Comparison of ENCODE assay signal across 1 cellular context in the genomic region with DNA sequence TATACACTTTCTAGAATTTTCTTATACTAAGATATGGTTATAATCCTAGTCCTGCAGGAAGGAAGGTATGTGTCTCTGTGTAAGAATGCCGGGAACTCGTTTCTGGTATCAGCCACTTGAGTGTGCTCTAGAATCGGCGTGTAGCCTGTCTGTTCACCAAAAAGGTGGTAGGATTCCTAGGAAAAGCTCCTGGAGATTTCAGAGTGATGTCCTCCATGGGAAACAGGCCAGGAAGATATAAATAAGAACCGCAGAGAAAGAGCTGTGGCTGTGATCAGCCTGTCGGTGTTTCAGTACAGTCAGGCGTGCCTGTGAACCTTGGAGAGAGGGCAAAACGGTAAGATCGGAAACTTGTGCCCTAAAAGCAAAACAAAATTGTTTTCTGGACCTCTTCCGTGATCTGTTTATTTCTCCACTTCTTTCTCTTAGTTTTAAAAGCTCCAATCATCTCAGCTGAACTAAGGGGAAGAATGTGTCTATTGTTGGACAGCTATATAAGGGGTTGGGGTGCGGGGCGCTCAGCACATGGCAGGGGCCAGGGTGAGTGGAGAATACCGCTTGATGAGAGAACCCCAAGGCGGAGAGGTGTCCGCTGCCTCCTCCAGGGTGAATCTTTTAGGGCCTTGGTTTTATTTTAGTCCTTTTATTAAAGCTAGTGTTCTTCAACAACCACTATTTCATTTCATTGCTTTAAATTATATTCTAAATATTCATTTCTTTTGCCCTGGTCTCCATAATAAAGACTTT.
TF ChIP-seq lines count a peak whose summit lies in the region.

No MANE protein-coding gene starts in this region.

TF ChIP-seq in IMR-90, 13 proteins besides CTCF, POLR2A, EP300 and RAD21 (continued from another document):
- TF ChIP-seq, protein P1, sequence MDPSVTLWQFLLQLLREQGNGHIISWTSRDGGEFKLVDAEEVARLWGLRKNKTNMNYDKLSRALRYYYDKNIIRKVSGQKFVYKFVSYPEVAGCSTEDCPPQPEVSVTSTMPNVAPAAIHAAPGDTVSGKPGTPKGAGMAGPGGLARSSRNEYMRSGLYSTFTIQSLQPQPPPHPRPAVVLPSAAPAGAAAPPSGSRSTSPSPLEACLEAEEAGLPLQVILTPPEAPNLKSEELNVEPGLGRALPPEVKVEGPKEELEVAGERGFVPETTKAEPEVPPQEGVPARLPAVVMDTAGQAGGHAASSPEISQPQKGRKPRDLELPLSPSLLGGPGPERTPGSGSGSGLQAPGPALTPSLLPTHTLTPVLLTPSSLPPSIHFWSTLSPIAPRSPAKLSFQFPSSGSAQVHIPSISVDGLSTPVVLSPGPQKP (IDR thresholded peaks at IDR 0.05; ENCODE audit: borderline replicate concordance, low read depth, low read length): no peak
- TF ChIP-seq NFE2L2 (IDR thresholded peaks at IDR 0.05; ENCODE audit: low read depth, low read length): no peak
- no peak for TF ChIP-seq MAZ (IDR thresholded peaks at IDR 0.05; ENCODE audit: borderline replicate concordance, low read depth, low read length)
TF ChIP-seq in IMR-90: peak in this region for 0.
